8 cellular contexts compared by ENCODE assay signal in genomic region chr10:97399843-97400545, GRCh38. TPM values are rescaled to one million over a fixed set of nuclear protein-coding genes. Genes with fewer than 3 reads are reported as not detected.
DNase-seq lines count a peak whose midpoint lies in the region; ATAC-seq, FAIRE-seq and TF ChIP-seq lines count a peak whose summit lies in the region.

No MANE protein-coding gene starts in this region.

- H3K27ac ChIP-seq in RWPE2 (ENCODE audit: poor library complexity, severe bottlenecking) (peak overlapping the region; percentile 53), K562 (ENCODE audit: extremely low read depth, low read depth, low read length) (peak overlapping the region; percentile 82)

- H3K36me3 ChIP-seq in RWPE2 (ENCODE audit: low read depth) (peaks cover 40% of the 10 kb centered on the region), K562 (ENCODE audit: control insufficient read depth, insufficient read depth, low read length) (peaks cover 25% of the 10 kb centered on the region; the same call in 2 of the 3 replicates)

- H3K27ac Mint-ChIP-seq in Calu3 (ENCODE audit: unreplicated experiment) = peak overlapping the region; percentile 95

- H3K27me3 ChIP-seq in RWPE2 (ENCODE audit: insufficient read depth, poor library complexity, severe bottlenecking) = no peaks in the 10 kb centered on the region
- H3K27me3 ChIP-seq in K562 (ENCODE audit: control insufficient read depth in 2 of 2, insufficient read depth in 2 of 2, low read length in 2 of 2) = no peaks in the 10 kb centered on the region

- intact Hi-C loops in Calu3 (cut with micrococcal nuclease; ENCODE audit: unreplicated experiment) (no loop called here), K562 (cut with micrococcal nuclease) (no loop called here)

- no peaks in the 10 kb centered on the region for H3K27me3 Mint-ChIP-seq in Calu3 (ENCODE audit: unreplicated experiment)

- peak overlapping the region; percentile 85 for H3K4me2 ChIP-seq in K562 (ENCODE audit: insufficient read depth, low read length)

- FAIRE-seq in K562 (lab: Jason Lieb, UNC) = peak; percentile 93

- no TSS peak for BruUV-seq in Calu3 (replicated peaks; lab: Mats Ljungman, UMichigan)
- BruUV-seq in K562 (replicated peaks; lab: Mats Ljungman, UMichigan) = no TSS peak

- TF ChIP-seq CTCF in Calu3 (IDR thresholded peaks at IDR 0.05; ENCODE audit: unreplicated experiment) (no peak), RWPE2 (IDR thresholded peaks at IDR 0.05; ENCODE audit: poor library complexity, severe bottlenecking) (no peak), K562 (IDR thresholded peaks at IDR 0.05 in 2 of 3, conservative IDR thresholded peaks at IDR 0.05 in 1 of 3; ENCODE audit: insufficient read depth in 2 of 3, low read depth in 1 of 3, low read length in 3 of 3) (no peak)

- H3K79me2 ChIP-seq in K562 (ENCODE audit: control insufficient read depth, insufficient read depth, low read length) = peaks cover 23% of the 10 kb centered on the region

- DNase-seq in Calu3 (peak; percentile 57), RWPE2 (ENCODE audit: low spot score) (no peak), K562 (ENCODE audit: extremely low read depth in 1 of 4, low spot score in 3 of 4) (peak; percentile 43 to 76 (median 53)), islet precursor cell (peak; percentile 79)
- DNase-seq in stimulated activated CD4-positive, alpha-beta T cell treated with anti-CD3 and anti-CD28 coated beads, Interleukin-2, amount 100 ng/mL, for 4 hours (ENCODE audit: low read depth) = peak; percentile 32

- H3K4me3 Mint-ChIP-seq in Calu3 (ENCODE audit: low read depth, unreplicated experiment) = peak overlapping the region; percentile 88

- H3K36me3 Mint-ChIP-seq in Calu3 (ENCODE audit: insufficient read depth, unreplicated experiment) = peaks cover 30% of the 10 kb centered on the region

- H3K9me3 ChIP-seq in RWPE2 (ENCODE audit: severe bottlenecking) (no peaks in the 10 kb centered on the region), K562 (replicated peaks; ENCODE audit: control insufficient read depth, insufficient read depth, low read depth, low read length) (no peaks in the 10 kb centered on the region)

- POLR2A ChIA-PET in K562 (lab: Yijun Ruan, JAX) = interaction anchor here (0.6 to 2.0 kb wide), 6 partner anchors 12 to 132 kb away, joined by 3 to 8 read pairs (median 6); no protein-coding TSS in a partner anchor

- peak overlapping the region; percentile 83 to 93 for H3K9ac ChIP-seq in K562 (ENCODE audit: insufficient read depth in 1 of 2, low read depth in 2 of 2, low read length in 2 of 2)

- no peak for TF ChIP-seq EP300 in K562 (IDR thresholded peaks at IDR 0.05; ENCODE audit: low read length)

- peak overlapping the region; percentile 57 for H3K4me3 ChIP-seq in RWPE2 (ENCODE audit: severe bottlenecking)
- H3K4me3 ChIP-seq in K562 = peak overlapping the region; percentile 83

- in situ Hi-C loops in K562 (cut with MboI) = no loop called here

- CTCF ChIA-PET in Calu3 (lab: Charles Lee) = interaction anchor here (2.0 kb wide), 1 partner anchor 121 kb away, joined by 9 read pairs; no protein-coding TSS in a partner anchor
- CTCF ChIA-PET in K562 (lab: Yijun Ruan, JAX; ENCODE audit: low intra/inter-chr PET ratio) = interaction anchor here (0.5 kb wide), 1 partner anchor 148 kb away, joined by 4 read pairs; no protein-coding TSS in a partner anchor

- H3K4me1 ChIP-seq in RWPE2 (ENCODE audit: insufficient read depth, poor library complexity, severe bottlenecking) = peaks cover 8% of the 10 kb centered on the region
- no peaks in the 10 kb centered on the region; a peak in 1 of 5 replicates for H3K4me1 ChIP-seq in K562 (replicated peaks in 1 of 2; ENCODE audit: control insufficient read depth in 2 of 2, insufficient read depth in 2 of 2, low read length in 2 of 2)

- ATAC-seq in HG03342 (IDR thresholded peaks at IDR 0.05; ENCODE audit: unreplicated experiment) = peak; percentile 40
- ATAC-seq in RWPE2 (ENCODE audit: low read depth) = peak; percentile 80
- peak; percentile 85 for ATAC-seq in K562
- no peak for ATAC-seq in HG02884 (IDR thresholded peaks at IDR 0.05; ENCODE audit: unreplicated experiment)
- no peak for ATAC-seq in GM21360 (IDR thresholded peaks at IDR 0.05; ENCODE audit: unreplicated experiment)

- WGBS in K562 (ENCODE audit: insufficient coverage, low coverage, missing lambda C conversion rate) = 7% methylated on average over 16 of the region's 21 CpGs

- TF ChIP-seq POLR2A in K562 (conservative IDR thresholded peaks at IDR 0.05) = no peak

- no peaks in the 10 kb centered on the region for H3K4me1 Mint-ChIP-seq in Calu3 (ENCODE audit: low read depth, unreplicated experiment)

- H2AFZ ChIP-seq in K562 (ENCODE audit: low read depth, low read length) = peak overlapping the region; percentile 71

- no peaks in the 10 kb centered on the region for H4K20me1 ChIP-seq in K562 (replicated peaks; ENCODE audit: control insufficient read depth, insufficient read depth, low read length)

- no peak for TF ChIP-seq RAD21 in K562 (CRISPR knock-in tag; conservative IDR thresholded peaks at IDR 0.05 in 1 of 2, IDR thresholded peaks at IDR 0.05 in 1 of 2)

- no peaks in the 10 kb centered on the region for H3K9me3 Mint-ChIP-seq in Calu3 (ENCODE audit: low read depth, unreplicated experiment)

- H3K9me1 ChIP-seq in K562 (ENCODE audit: control insufficient read depth, insufficient read depth, low read length) = no peaks in the 10 kb centered on the region

RNA-seq across cellular contexts. Expression of gene RRP12, which starts 1.1 kb away (rescaled TPM):
- total RNA-seq in Calu3 (2022) (52.6 and 54.6 TPM in 2 replicates), K562 (2014; rRNA removed) (34.7 and 50.5 TPM in 2 replicates), K562 (2014; rRNA removed; fragmentation: Illumina TruSeq; extraction: Trizol) (12.6 and 16.4 TPM in 2 replicates), K562 (2015; rRNA removed; fragmentation: Illumina TruSeq; extraction: Trizol) (21.8 and 25.4 TPM in 2 replicates), K562 (2021) (64.4 and 68.2 TPM in 2 replicates)
- 54.2 and 134 TPM in 2 replicates for total RNA-seq in K562 (2011; cell fraction: chromatin; rRNA removed; ENCODE audit: low replicate concordance)
- 76.7 and 77.6 TPM in 2 replicates for total RNA-seq in K562 (2011; cell fraction: nucleolus; rRNA removed)
- total RNA-seq in K562 (2011; cell fraction: nucleoplasm; rRNA removed) = 53.7 TPM in 2 replicates
- polyA plus RNA-seq in K562 (2011; rRNA removed) (7.2 and 22.3 TPM in 2 replicates), K562 (2014; fragmentation: Illumina TruSeq; extraction: Trizol) (30.2 and 37.5 TPM in 2 replicates), K562 (2014; fragmentation: Nextera tagmentation; extraction: Ambion mirVana) (1 to 10 TPM; 4.6 to 6.1 TPM), K562 (2014; rRNA removed) (20.2 and 25.4 TPM in 2 replicates)
- polyA plus RNA-seq in K562 (2011; cell fraction: cytosol; rRNA removed) = 6.5 and 7.3 TPM in 2 replicates
- polyA plus RNA-seq in K562 (2011; cell fraction: nucleus; rRNA removed) = 37.2 and 53.1 TPM in 2 replicates
- polyA plus RNA-seq in K562 (2012) = 24.9 and 37.3 TPM in 2 replicates
- polyA minus RNA-seq in K562 (2011; rRNA and poly(A)+ RNA removed) = 16.2 and 21.5 TPM in 2 replicates
- 29.1 and 31.1 TPM in 2 replicates for polyA minus RNA-seq in K562 (2011; cell fraction: cytosol; rRNA and poly(A)+ RNA removed)
- 32.2 and 42.1 TPM in 2 replicates for polyA minus RNA-seq in K562 (2011; cell fraction: nucleus; rRNA and poly(A)+ RNA removed)

RNA-seq across cellular contexts. Expression of gene PGAM1, which starts 26.0 kb away (rescaled TPM):
- total RNA-seq in Calu3 (2022) = 148 and 157 TPM in 2 replicates
- total RNA-seq in K562 (2011; cell fraction: chromatin; rRNA removed; ENCODE audit: low replicate concordance) = 49.1 and 72.3 TPM in 2 replicates
- total RNA-seq in K562 (2011; cell fraction: nucleolus; rRNA removed) = 111 and 126 TPM in 2 replicates
- total RNA-seq in K562 (2011; cell fraction: nucleoplasm; rRNA removed) = 107 and 112 TPM in 2 replicates
- 280 and 406 TPM in 2 replicates for total RNA-seq in K562 (2014; rRNA removed)
- 256 and 269 TPM in 2 replicates for total RNA-seq in K562 (2014; rRNA removed; fragmentation: Illumina TruSeq; extraction: Trizol)
- total RNA-seq in K562 (2015; rRNA removed; fragmentation: Illumina TruSeq; extraction: Trizol) = 264 and 273 TPM in 2 replicates
- 319 and 328 TPM in 2 replicates for total RNA-seq in K562 (2021)
- 559 and 605 TPM in 2 replicates for polyA plus RNA-seq in K562 (2011; rRNA removed)
- 543 and 578 TPM in 2 replicates for polyA plus RNA-seq in K562 (2011; cell fraction: cytosol; rRNA removed)
- 137 and 198 TPM in 2 replicates for polyA plus RNA-seq in K562 (2011; cell fraction: nucleus; rRNA removed)
- polyA plus RNA-seq in K562 (2012) = 216 and 339 TPM in 2 replicates
- 311 and 316 TPM in 2 replicates for polyA plus RNA-seq in K562 (2014; fragmentation: Illumina TruSeq; extraction: Trizol)
- 10 to 100 TPM; 40.3 to 80.0 TPM for polyA plus RNA-seq in K562 (2014; fragmentation: Nextera tagmentation; extraction: Ambion mirVana)
- polyA plus RNA-seq in K562 (2014; rRNA removed) = 261 and 274 TPM in 2 replicates
- 361 and 367 TPM in 2 replicates for polyA minus RNA-seq in K562 (2011; rRNA and poly(A)+ RNA removed)
- polyA minus RNA-seq in K562 (2011; cell fraction: cytosol; rRNA and poly(A)+ RNA removed) = 206 and 242 TPM in 2 replicates
- 45.9 and 97.3 TPM in 2 replicates for polyA minus RNA-seq in K562 (2011; cell fraction: nucleus; rRNA and poly(A)+ RNA removed)

RNA-seq across cellular contexts. Expression of gene EXOSC1, which starts 45.8 kb away (rescaled TPM):
- total RNA-seq in Calu3 (2022) (28.6 and 29.5 TPM in 2 replicates), K562 (2014; rRNA removed) (46.8 and 47.2 TPM in 2 replicates), K562 (2014; rRNA removed; fragmentation: Illumina TruSeq; extraction: Trizol) (52.1 and 53.4 TPM in 2 replicates), K562 (2015; rRNA removed; fragmentation: Illumina TruSeq; extraction: Trizol) (51.0 and 52.2 TPM in 2 replicates), K562 (2021) (44.3 and 44.9 TPM in 2 replicates)
- 20.2 and 33.3 TPM in 2 replicates for total RNA-seq in K562 (2011; cell fraction: chromatin; rRNA removed; ENCODE audit: low replicate concordance)
- total RNA-seq in K562 (2011; cell fraction: nucleolus; rRNA removed) = 15.0 and 19.0 TPM in 2 replicates
- 29.5 and 49.3 TPM in 2 replicates for total RNA-seq in K562 (2011; cell fraction: nucleoplasm; rRNA removed)
- polyA plus RNA-seq in K562 (2011; rRNA removed) (61.0 and 69.7 TPM in 2 replicates), K562 (2014; fragmentation: Illumina TruSeq; extraction: Trizol) (68.3 and 82.3 TPM in 2 replicates), K562 (2014; fragmentation: Nextera tagmentation; extraction: Ambion mirVana) (100 to 1,000 TPM; 112 to 117 TPM), K562 (2014; rRNA removed) (65.1 and 67.0 TPM in 2 replicates)
- 62.6 and 63.5 TPM in 2 replicates for polyA plus RNA-seq in K562 (2011; cell fraction: cytosol; rRNA removed)
- polyA plus RNA-seq in K562 (2011; cell fraction: nucleus; rRNA removed) = 27.5 and 30.1 TPM in 2 replicates
- 55.4 and 63.8 TPM in 2 replicates for polyA plus RNA-seq in K562 (2012)
- polyA minus RNA-seq in K562 (2011; rRNA and poly(A)+ RNA removed) = 30.4 and 33.7 TPM in 2 replicates
- 11.4 and 14.8 TPM in 2 replicates for polyA minus RNA-seq in K562 (2011; cell fraction: cytosol; rRNA and poly(A)+ RNA removed)
- 8.6 and 13.6 TPM in 2 replicates for polyA minus RNA-seq in K562 (2011; cell fraction: nucleus; rRNA and poly(A)+ RNA removed)

RNA-seq across cellular contexts. Expression of gene ZDHHC16, which starts 46.0 kb away (rescaled TPM):
- 25.7 and 27.7 TPM in 2 replicates for total RNA-seq in Calu3 (2022)
- 44.6 and 82.7 TPM in 2 replicates for total RNA-seq in K562 (2011; cell fraction: chromatin; rRNA removed; ENCODE audit: low replicate concordance)
- 61.3 and 65.7 TPM in 2 replicates for total RNA-seq in K562 (2011; cell fraction: nucleolus; rRNA removed)
- total RNA-seq in K562 (2011; cell fraction: nucleoplasm; rRNA removed) = 79.0 and 86.9 TPM in 2 replicates
- 13.1 and 19.5 TPM in 2 replicates for total RNA-seq in K562 (2014; rRNA removed)
- 21.1 and 21.7 TPM in 2 replicates for total RNA-seq in K562 (2014; rRNA removed; fragmentation: Illumina TruSeq; extraction: Trizol)
- total RNA-seq in K562 (2015; rRNA removed; fragmentation: Illumina TruSeq; extraction: Trizol) = 22.4 and 22.9 TPM in 2 replicates
- total RNA-seq in K562 (2021) = 21.3 and 21.4 TPM in 2 replicates
- polyA plus RNA-seq in K562 (2011; rRNA removed) = 29.4 and 30.9 TPM in 2 replicates
- polyA plus RNA-seq in K562 (2011; cell fraction: cytosol; rRNA removed) = 47.2 and 64.5 TPM in 2 replicates
- 58.5 and 58.8 TPM in 2 replicates for polyA plus RNA-seq in K562 (2011; cell fraction: nucleus; rRNA removed)
- 14.2 and 15.7 TPM in 2 replicates for polyA plus RNA-seq in K562 (2012)
- polyA plus RNA-seq in K562 (2014; fragmentation: Illumina TruSeq; extraction: Trizol) = 31.7 and 33.8 TPM in 2 replicates
- 10 to 100 TPM; 12.5 to 14.2 TPM for polyA plus RNA-seq in K562 (2014; fragmentation: Nextera tagmentation; extraction: Ambion mirVana)
- polyA plus RNA-seq in K562 (2014; rRNA removed) = 18.6 and 22.9 TPM in 2 replicates
- polyA minus RNA-seq in K562 (2011; rRNA and poly(A)+ RNA removed) = 39.0 and 49.8 TPM in 2 replicates
- 14.3 and 20.3 TPM in 2 replicates for polyA minus RNA-seq in K562 (2011; cell fraction: cytosol; rRNA and poly(A)+ RNA removed)
- 17.0 and 26.9 TPM in 2 replicates for polyA minus RNA-seq in K562 (2011; cell fraction: nucleus; rRNA and poly(A)+ RNA removed)

Comparison
In these comparisons a context has a peak if more than half of its experiments do, and no peak if none do; other contexts are left out.
1. ATAC-seq: peak in HG03342 (single experiment), RWPE2 (single experiment) and K562 (single experiment); none in HG02884 (single experiment) and GM21360 (single experiment).